Comparison of ENCODE assay signal across 12 cellular contexts in the genomic region with DNA sequence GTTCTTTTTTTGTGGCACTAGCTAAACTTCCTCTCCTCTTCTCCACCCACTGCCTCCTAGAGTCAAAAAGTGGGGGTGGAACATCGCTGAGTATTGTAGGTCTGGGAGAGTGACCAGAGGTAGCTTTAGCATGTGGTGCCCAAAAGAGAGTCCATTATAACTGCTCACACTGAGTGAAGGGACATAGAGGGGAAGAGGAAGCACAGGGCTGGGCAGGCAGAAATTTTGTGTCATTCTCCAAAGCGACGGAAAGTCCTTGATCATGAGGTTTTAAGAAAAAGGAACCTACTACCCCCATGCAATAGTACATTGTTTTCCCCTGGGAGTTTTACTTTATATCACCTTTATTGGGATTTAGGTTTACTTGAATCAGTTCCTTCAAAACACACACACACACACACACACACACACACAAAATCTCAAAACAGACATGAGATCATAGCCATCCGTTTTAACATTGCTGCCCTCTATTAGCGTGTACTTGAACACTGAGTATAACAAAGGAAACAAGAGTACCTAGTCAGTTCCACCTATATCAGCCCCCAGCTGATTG. TPM values are rescaled to one million over a fixed set of nuclear protein-coding genes. Genes with fewer than 3 reads are reported as not detected.
A peak's percentile ranks its signal among the peaks of the same experiment; 100 is the strongest.
DNase-seq lines count a peak whose midpoint lies in the region; ATAC-seq and TF ChIP-seq lines count a peak whose summit lies in the region.
"Had no signal": no experiment of that assay in that cellular context is flagged by ENCODE, and none has a peak within 500 bp of the region (broad histone marks: within the 10 kb centered on the region; RNA-seq: fewer than 3 reads in every experiment).

No MANE protein-coding gene starts in this region.

- H3K27ac Mint-ChIP-seq in activated naive CD8-positive, alpha-beta T cell treated with anti-CD3 and anti-CD28 coated beads for 36 hours, result peak overlapping the region; percentile 99

- TF ChIP-seq CTCF in GM20000 (IDR thresholded peaks at IDR 0.05; ENCODE audit: extremely low read depth, missing control alignments), result no peak

- POLR2A ChIA-PET in HEK293T (lab: Yijun Ruan, JAX), result no interaction called here

- H3K4me1 Mint-ChIP-seq in activated naive CD8-positive, alpha-beta T cell treated with anti-CD3 and anti-CD28 coated beads for 36 hours, result peaks cover 87% of the 10 kb centered on the region

- H3K27ac ChIP-seq in muscle layer of duodenum (ENCODE audit: low read length), result peak overlapping the region; percentile 65

- H3K36me3 ChIP-seq in muscle layer of duodenum (ENCODE audit: control insufficient read depth in 1 of 2, insufficient read depth in 2 of 2, low read length in 2 of 2), result no peaks in the 10 kb centered on the region

- DNase-seq in CD1c-positive myeloid dendritic cell (ENCODE audit: extremely low spot score) (peak; percentile 95), Kasumi-1 (lab: John Stamatoyannopoulos, UW) (peak; percentile 24 to 61), GM20000 (ENCODE audit: low spot score) (no peak), HEK293T (ENCODE audit: extremely low spot score) (no peak)
- DNase-seq in activated naive CD8-positive, alpha-beta T cell treated with anti-CD3 and anti-CD28 coated beads for 36 hours, result no peak
- DNase-seq: DMS153, NCI-H1105 treated with DMSO at 0.1 percent for 48 hours had no signal

- ATAC-seq in GM21367 (IDR thresholded peaks at IDR 0.05; ENCODE audit: unreplicated experiment) (no peak), HG02870 (IDR thresholded peaks at IDR 0.05; ENCODE audit: unreplicated experiment) (no peak)

- no peaks in the 10 kb centered on the region for H3K4me1 ChIP-seq in muscle layer of duodenum (ENCODE audit: control insufficient read depth in 1 of 2, insufficient read depth in 2 of 2, low read length in 2 of 2)

- H3K9me3 ChIP-seq in muscle layer of duodenum (ENCODE audit: control insufficient read depth in 1 of 2, low read length in 2 of 2), result no peaks in the 10 kb centered on the region

- H3K27me3 ChIP-seq in muscle layer of duodenum (ENCODE audit: low read depth, low read length), result no peaks in the 10 kb centered on the region

- H3K4me3 ChIP-seq in muscle layer of duodenum (ENCODE audit: low read depth in 1 of 2, low read length in 2 of 2), result no peak overlapping the region

- peaks cover 47% of the 10 kb centered on the region for H3K36me3 Mint-ChIP-seq in activated naive CD8-positive, alpha-beta T cell treated with anti-CD3 and anti-CD28 coated beads for 36 hours

- peak overlapping the region; percentile 65 for H3K4me3 Mint-ChIP-seq in activated naive CD8-positive, alpha-beta T cell treated with anti-CD3 and anti-CD28 coated beads for 36 hours

- H3K9me3 Mint-ChIP-seq in activated naive CD8-positive, alpha-beta T cell treated with anti-CD3 and anti-CD28 coated beads for 36 hours, result peaks cover 13% of the 10 kb centered on the region

- CTCF ChIA-PET in HEK293T (lab: Yijun Ruan, JAX), result no interaction called here

- H3K27me3 Mint-ChIP-seq in activated naive CD8-positive, alpha-beta T cell treated with anti-CD3 and anti-CD28 coated beads for 36 hours, result no peaks in the 10 kb centered on the region

TF ChIP-seq in HEK293T, 16 proteins besides CTCF, POLR2A, EP300 and RAD21:
- TF ChIP-seq SP1 (IDR thresholded peaks at IDR 0.05), result no peak
- TF ChIP-seq, protein P1, sequence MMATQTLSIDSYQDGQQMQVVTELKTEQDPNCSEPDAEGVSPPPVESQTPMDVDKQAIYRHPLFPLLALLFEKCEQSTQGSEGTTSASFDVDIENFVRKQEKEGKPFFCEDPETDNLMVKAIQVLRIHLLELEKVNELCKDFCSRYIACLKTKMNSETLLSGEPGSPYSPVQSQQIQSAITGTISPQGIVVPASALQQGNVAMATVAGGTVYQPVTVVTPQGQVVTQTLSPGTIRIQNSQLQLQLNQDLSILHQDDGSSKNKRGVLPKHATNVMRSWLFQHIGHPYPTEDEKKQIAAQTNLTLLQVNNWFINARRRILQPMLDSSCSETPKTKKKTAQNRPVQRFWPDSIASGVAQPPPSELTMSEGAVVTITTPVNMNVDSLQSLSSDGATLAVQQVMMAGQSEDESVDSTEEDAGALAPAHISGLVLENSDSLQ (IDR thresholded peaks at IDR 0.05), result no peak
- no peak for TF ChIP-seq ELF4 (IDR thresholded peaks at IDR 0.05)
- TF ChIP-seq BHLHE40 (IDR thresholded peaks at IDR 0.05; ENCODE audit: borderline replicate concordance), result no peak

RNA-seq across cellular contexts. Expression of a gene that starts 4.1 kb away (rescaled TPM):
- 10 to 100 TPM; 13.5 to 13.7 TPM for total RNA-seq in activated naive CD8-positive, alpha-beta T cell treated with anti-CD3 and anti-CD28 coated beads for 36 hours
- total RNA-seq: kidney epithelial cell, SK-MEL-5 had no signal

RNA-seq across cellular contexts. Expression of a gene that starts 52.1 kb away (rescaled TPM):
- 10 to 100 TPM; 46.8 to 48.1 TPM for total RNA-seq in activated naive CD8-positive, alpha-beta T cell treated with anti-CD3 and anti-CD28 coated beads for 36 hours
- total RNA-seq: kidney epithelial cell, SK-MEL-5 had no signal

Comparison
In these comparisons a context has a peak if more than half of its experiments do, and no peak if none do; other contexts are left out.
1. DNase-seq: peak in CD1c-positive myeloid dendritic cell (single experiment) and Kasumi-1 (2 of 2); none in activated naive CD8-positive, alpha-beta T cell treated with anti-CD3 and anti-CD28 coated beads for 36 hours (single experiment), GM20000 (single experiment) and HEK293T (single experiment).